8 cellular contexts compared by ENCODE assay signal in genomic region chr1:21332691-21333449, GRCh38. TPM values are rescaled to one million over a fixed set of nuclear protein-coding genes. Genes with fewer than 3 reads are reported as not detected.
DNase-seq lines count a peak whose midpoint lies in the region; ATAC-seq, FAIRE-seq and TF ChIP-seq lines count a peak whose summit lies in the region.

No MANE protein-coding gene starts in this region.

- POLR2A ChIA-PET in CD8-positive, alpha-beta memory T cell (lab: Charles Lee) = interaction anchor here (1.9 to 3.4 kb wide), 2 partner anchors 7 to 39 kb away, joined by 8 to 44 read pairs; no protein-coding TSS in a partner anchor
- POLR2A ChIA-PET in Panc1 (lab: Charles Lee) = no interaction called here

- no peaks in the 10 kb centered on the region for H3K27me3 ChIP-seq in CD8-positive, alpha-beta memory T cell (ENCODE audit: insufficient read depth, low read length, poor library complexity, severe bottlenecking)
- no peaks in the 10 kb centered on the region for H3K27me3 ChIP-seq in Panc1 (ENCODE audit: control insufficient read depth, insufficient read depth, low read length)
- H3K27me3 ChIP-seq in cardiac muscle cell = no peaks in the 10 kb centered on the region
- no peaks in the 10 kb centered on the region for H3K27me3 ChIP-seq in rectal smooth muscle tissue (ENCODE audit: control insufficient read depth, insufficient read depth, low read length)

- H3K36me3 ChIP-seq in CD8-positive, alpha-beta memory T cell (ENCODE audit: insufficient read depth, low read length) = no peaks in the 10 kb centered on the region
- H3K36me3 ChIP-seq in Panc1 (ENCODE audit: control insufficient read depth, insufficient read depth, low read length) (no peaks in the 10 kb centered on the region; the same call in 1 of the 2 replicates), cardiac muscle cell (no peaks in the 10 kb centered on the region), rectal smooth muscle tissue (ENCODE audit: control insufficient read depth, insufficient read depth, low read length) (no peaks in the 10 kb centered on the region)

- no peak for FAIRE-seq in D721Med (lab: Jason Lieb, UNC)

- CTCF ChIA-PET in CD8-positive, alpha-beta memory T cell (lab: Charles Lee) = interaction anchor here (1.3 to 4.9 kb wide), 5 partner anchors 12 to 77 kb away, joined by 9 to 49 read pairs (median 17); partner anchors contain the start of gene ECE1
- CTCF ChIA-PET in Panc1 (lab: Charles Lee) = no interaction called here

- peaks cover 0 to 10% (median 0%) of the 10 kb centered on the region in 3 donors for H3K36me3 Mint-ChIP-seq in CD8-positive, alpha-beta memory T cell

- no peaks in the 10 kb centered on the region for H3K27me3 Mint-ChIP-seq in CD8-positive, alpha-beta memory T cell

- H3K4me3 ChIP-seq in CD8-positive, alpha-beta memory T cell (ENCODE audit: low read length) = no peak overlapping the region
- no peak overlapping the region for H3K4me3 ChIP-seq in Panc1 (ENCODE audit: low read depth in 2 of 2, low read length in 2 of 2)
- H3K4me3 ChIP-seq in cardiac muscle cell = no peak overlapping the region
- no peak overlapping the region for H3K4me3 ChIP-seq in rectal smooth muscle tissue (ENCODE audit: low read length)

- ATAC-seq in Panc1 = no peak
- ATAC-seq in HG02885 (IDR thresholded peaks at IDR 0.05; ENCODE audit: poor library complexity, unreplicated experiment) = no peak
- ATAC-seq in HG03521 (IDR thresholded peaks at IDR 0.05; ENCODE audit: unreplicated experiment) = no peak

- peak overlapping the region; percentile 75 to 99 (median 96) for H3K27ac Mint-ChIP-seq in CD8-positive, alpha-beta memory T cell

- H3K4me1 ChIP-seq in CD8-positive, alpha-beta memory T cell (ENCODE audit: insufficient read depth, low read length) = peaks cover 76% of the 10 kb centered on the region
- H3K4me1 ChIP-seq in Panc1 (ENCODE audit: control insufficient read depth, insufficient read depth, low read length) (peaks cover 73% of the 10 kb centered on the region), cardiac muscle cell (ENCODE audit: low read depth) (peaks cover 24% of the 10 kb centered on the region), rectal smooth muscle tissue (ENCODE audit: control insufficient read depth, insufficient read depth, low read length) (peaks cover 52% of the 10 kb centered on the region)

- no peaks in the 10 kb centered on the region for H3K9me3 ChIP-seq in CD8-positive, alpha-beta memory T cell (ENCODE audit: low read length)
- no peaks in the 10 kb centered on the region for H3K9me3 ChIP-seq in Panc1 (ENCODE audit: control insufficient read depth, insufficient read depth, low read depth, low read length)
- H3K9me3 ChIP-seq in cardiac muscle cell (ENCODE audit: low read depth) = no peaks in the 10 kb centered on the region

- intact Hi-C loops in Panc1 (cut with micrococcal nuclease; ENCODE audit: unreplicated experiment) = no loop called here

- no peak overlapping the region for H3K27ac ChIP-seq in CD8-positive, alpha-beta memory T cell (ENCODE audit: low read depth, low read length)
- H3K27ac ChIP-seq in Panc1 (ENCODE audit: low read length) (peak overlapping the region; percentile 96), cardiac muscle cell (peak overlapping the region; percentile 53), rectal smooth muscle tissue (ENCODE audit: low read depth, low read length) (peak overlapping the region; percentile 75)

- H3K9me3 Mint-ChIP-seq in CD8-positive, alpha-beta memory T cell = no peaks in the 10 kb centered on the region

- H3K9ac ChIP-seq in rectal smooth muscle tissue (ENCODE audit: low read length) = no peak overlapping the region

- H3K4me1 Mint-ChIP-seq in CD8-positive, alpha-beta memory T cell = peaks cover 66 to 86% (median 82%) of the 10 kb centered on the region in 3 donors

- BruUV-seq in Panc1 (replicated peaks; lab: Mats Ljungman, UMichigan) = no TSS peak

- no peak for DNase-seq in CD8-positive, alpha-beta memory T cell
- DNase-seq in Panc1 (ENCODE audit: low read depth, low spot score) = no peak
- peak in 1 of 2 donors; percentile 38 for DNase-seq in cardiac muscle cell (ENCODE audit: low read depth in 1 of 2, low spot score in 1 of 2)
- DNase-seq in EL = no peak
- DNase-seq in D721Med (ENCODE audit: insufficient read length, low spot score) = no peak

- in situ Hi-C loops in Panc1 (cut with HindIII; ENCODE audit: low pct_unique_long_range_greater_than_20kb, low sequenced_read_pairs) = no loop called here

- H3K4me3 Mint-ChIP-seq in CD8-positive, alpha-beta memory T cell = peak overlapping the region in 1 of 7 donors; percentile 27

- no peak for TF ChIP-seq CTCF in Panc1 (IDR thresholded peaks at IDR 0.05)
- no peak for TF ChIP-seq CTCF in cardiac muscle cell (IDR thresholded peaks at IDR 0.05; ENCODE audit: low read depth, low read length)
- TF ChIP-seq CTCF in D721Med (IDR thresholded peaks at IDR 0.05; ENCODE audit: insufficient read depth, missing control alignments) = no peak

RNA-seq across cellular contexts. Expression of gene ECE1, which starts 42.6 kb away (rescaled TPM):
- 10 to 100 TPM; 78.2 to 88.4 TPM for total RNA-seq in CD8-positive, alpha-beta memory T cell
- polyA plus RNA-seq in CD8-positive, alpha-beta memory T cell = 41.5 TPM
- total RNA-seq in Panc1 (2021; ENCODE audit: unreplicated experiment) (192 TPM), cardiac muscle cell (43.8 and 59.1 TPM in 2 replicates)
- 250 TPM for polyA plus RNA-seq in Panc1 (2012; ENCODE audit: insufficient read length)
- polyA plus RNA-seq in cardiac muscle cell = 42.4 and 57.8 TPM in 2 replicates
